1 cellular context compared by ENCODE assay signal in the genomic region with DNA sequence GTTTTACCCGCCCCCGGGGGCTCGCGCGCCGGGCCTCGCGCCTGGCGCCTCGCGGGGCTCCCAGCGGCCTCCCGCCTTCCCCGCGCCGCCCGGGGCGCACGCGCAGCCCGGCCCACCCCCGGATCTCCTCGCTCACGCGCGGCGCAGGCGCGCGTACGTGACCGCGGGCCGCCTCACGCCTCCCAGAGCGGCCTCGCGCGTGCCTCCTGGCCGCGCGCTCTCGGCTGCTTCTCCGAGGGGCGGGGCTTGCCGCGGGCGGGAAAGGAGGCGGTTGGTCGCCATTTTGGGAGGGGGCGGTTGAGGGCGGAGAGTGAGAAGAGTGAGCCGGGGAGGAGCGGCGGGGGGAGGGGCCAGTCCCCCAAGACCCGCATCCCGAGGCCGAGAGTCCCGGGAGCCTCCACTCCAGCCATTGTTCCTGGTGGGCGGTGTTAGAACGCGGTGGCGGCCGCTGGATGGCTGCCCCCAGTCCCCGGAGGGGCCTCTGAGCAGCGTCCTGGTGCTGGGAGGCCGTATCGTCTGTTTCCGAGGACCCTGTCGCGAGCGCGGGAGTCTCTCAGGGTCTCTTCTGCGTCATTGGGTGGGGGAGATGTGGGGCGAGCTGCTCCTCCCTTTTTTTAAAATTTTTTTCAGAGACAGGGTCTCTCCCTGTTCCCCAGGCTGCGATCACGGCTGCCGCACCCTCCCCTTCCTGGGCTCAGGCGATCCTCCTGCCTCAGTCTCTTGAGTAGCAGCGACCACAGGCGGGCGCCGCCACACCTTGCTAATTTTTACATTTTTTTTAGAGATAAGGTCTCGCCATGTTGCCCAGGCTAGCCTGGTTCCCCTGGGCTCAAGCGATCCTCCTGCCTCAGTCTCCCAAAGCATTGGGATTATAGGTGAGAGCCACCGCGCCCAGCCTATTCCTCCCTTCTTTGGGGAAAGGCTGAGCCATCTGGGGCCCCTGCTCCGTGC.
TF ChIP-seq lines count a peak whose summit lies in the region.

A gene with protein sequence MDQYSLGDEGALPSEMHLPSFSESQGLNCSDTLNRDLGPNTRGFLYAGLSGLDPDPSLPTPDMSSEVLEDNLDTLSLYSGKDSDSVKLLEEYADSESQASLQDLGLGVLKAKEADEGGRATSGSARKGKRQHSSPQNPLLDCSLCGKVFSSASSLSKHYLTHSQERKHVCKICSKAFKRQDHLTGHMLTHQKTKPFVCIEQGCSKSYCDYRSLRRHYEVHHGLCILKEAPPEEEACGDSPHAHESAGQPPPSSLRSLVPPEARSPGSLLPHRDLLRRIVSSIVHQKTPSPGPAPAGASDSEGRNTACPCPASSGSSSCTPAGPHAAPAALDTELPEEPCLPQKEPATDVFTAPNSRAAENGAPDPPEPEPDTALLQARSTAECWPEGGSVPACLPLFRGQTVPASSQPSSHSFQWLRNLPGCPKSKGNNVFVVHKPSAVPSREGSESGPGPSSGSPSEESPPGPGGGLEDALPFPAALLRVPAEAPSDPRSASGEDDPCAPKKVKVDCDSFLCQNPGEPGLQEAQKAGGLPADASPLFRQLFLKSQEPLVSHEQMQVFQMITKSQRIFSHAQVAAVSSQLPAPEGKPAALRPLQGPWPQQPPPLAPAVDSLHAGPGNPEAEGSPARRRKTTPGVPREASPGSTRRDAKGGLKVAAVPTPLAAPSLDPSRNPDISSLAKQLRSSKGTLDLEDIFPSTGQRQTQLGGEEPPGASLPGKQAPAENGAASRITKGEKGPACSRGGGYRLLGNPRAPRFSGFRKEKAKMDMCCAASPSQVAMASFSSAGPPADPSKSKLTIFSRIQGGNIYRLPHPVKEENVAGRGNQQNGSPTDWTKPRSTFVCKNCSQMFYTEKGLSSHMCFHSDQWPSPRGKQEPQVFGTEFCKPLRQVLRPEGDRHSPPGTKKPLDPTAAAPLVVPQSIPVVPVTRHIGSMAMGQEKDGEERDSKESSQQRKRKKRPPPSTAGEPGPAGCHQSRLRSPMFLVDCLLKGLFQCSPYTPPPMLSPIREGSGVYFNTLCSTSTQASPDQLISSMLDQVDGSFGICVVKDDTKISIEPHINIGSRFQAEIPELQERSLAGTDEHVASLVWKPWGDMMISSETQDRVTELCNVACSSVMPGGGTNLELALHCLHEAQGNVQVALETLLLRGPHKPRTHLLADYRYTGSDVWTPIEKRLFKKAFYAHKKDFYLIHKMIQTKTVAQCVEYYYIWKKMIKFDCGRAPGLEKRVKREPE (N-terminal part only) (minus strand): TSS at position 73 of the 951 bp plus-strand sequence. CDS start 17,292 bp downstream, outside the sequence.

TF ChIP-seq in endothelial cell of umbilical vein, 7 proteins besides CTCF, POLR2A, EP300 and RAD21:
- TF ChIP-seq POLR2AphosphoS5 (IDR thresholded peaks at IDR 0.05; ENCODE audit: insufficient read depth, low read depth, low read length) (no peak), JUN (IDR thresholded peaks at IDR 0.05; ENCODE audit: borderline replicate concordance, insufficient read depth, insufficient read length, low read depth) (no peak), GATA2 (IDR thresholded peaks at IDR 0.05; ENCODE audit: insufficient read depth, insufficient read length, low read depth, low read length) (no peak)
